19 cellular contexts compared by ENCODE assay signal in the genomic region with DNA sequence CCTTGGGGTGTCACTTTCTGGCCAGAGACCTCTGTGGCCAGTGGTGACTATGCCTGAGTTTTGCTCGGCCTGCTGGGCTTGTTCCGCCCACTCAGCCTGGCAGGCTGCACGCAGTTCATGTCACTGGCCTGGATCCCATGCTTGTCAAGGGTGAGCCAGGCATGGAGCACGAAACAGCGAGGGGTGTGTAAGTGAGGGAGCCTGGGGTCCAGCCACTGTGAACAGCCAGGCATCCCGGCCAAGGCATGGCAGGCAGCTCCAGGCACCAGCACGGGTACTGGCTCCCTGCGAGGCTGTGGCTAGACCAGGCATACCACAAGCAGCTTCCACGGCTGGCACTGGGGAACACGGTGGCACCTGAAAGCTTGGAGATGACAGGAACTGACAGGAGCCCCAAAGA.
DNase-seq lines count a peak whose midpoint lies in the region; ATAC-seq and TF ChIP-seq lines count a peak whose summit lies in the region.
"Had no signal": no experiment of that assay in that cellular context is flagged by ENCODE, and none has a peak within 500 bp of the region (broad histone marks: within the 10 kb centered on the region; RNA-seq: fewer than 3 reads in every experiment).

No MANE protein-coding gene starts in this region.

- H3K9me2 ChIP-seq in Karpas-422 (replicated peaks; ENCODE audit: insufficient read depth, low read length), result no peaks in the 10 kb centered on the region

- WGBS in right cardiac atrium, result 67% methylated on average over 10 of the region's 10 CpGs
- WGBS in spleen, 5 donors, result 80 to 91% (median 88%) methylated on average over 4 to 10 of the region's 10 CpGs

- no peak overlapping the region for H3K4me2 ChIP-seq in Karpas-422 (ENCODE audit: low read depth, low read length, poor library complexity, severe bottlenecking)

- TF ChIP-seq CTCF in Peyer's patch (IDR thresholded peaks at IDR 0.05), result no peak
- TF ChIP-seq CTCF in spleen (IDR thresholded peaks at IDR 0.05 in 8 of 11, conservative IDR thresholded peaks at IDR 0.05 in 3 of 11), result no peak

- H3K9me3 ChIP-seq in Peyer's patch (no peaks in the 10 kb centered on the region), right cardiac atrium (ENCODE audit: control insufficient read depth, low read length) (no peaks in the 10 kb centered on the region), spleen (peaks cover 0 to 12% (median 0%) of the 10 kb centered on the region in 8 donors), Karpas-422 (ENCODE audit: low read length) (peaks cover 20% of the 10 kb centered on the region)

- H3K4me1 ChIP-seq in Peyer's patch (no peaks in the 10 kb centered on the region), right cardiac atrium (ENCODE audit: control insufficient read depth, insufficient read depth, low read length) (no peaks in the 10 kb centered on the region), spleen (no peaks in the 10 kb centered on the region), Karpas-422 (ENCODE audit: low read length) (no peaks in the 10 kb centered on the region)

- H3K27ac ChIP-seq in Peyer's patch, result no peak overlapping the region
- no peak overlapping the region for H3K27ac ChIP-seq in right cardiac atrium (ENCODE audit: low read length)
- no peak overlapping the region for H3K27ac ChIP-seq in spleen
- H3K27ac ChIP-seq in Karpas-422 (ENCODE audit: low read length), result no peak overlapping the region
- H3K27ac ChIP-seq: 22Rv1, GM23248 had no signal

- H3K79me2 ChIP-seq in Karpas-422 (ENCODE audit: low read length), result no peaks in the 10 kb centered on the region

- peak; percentile 60 for DNase-seq in activated effector memory CD4-positive, alpha-beta T cell treated with anti-CD3 and anti-CD28 coated beads, Interleukin-2, amount 50 U/mL, for 16 hours
- DNase-seq in activated effector memory CD4-positive, alpha-beta T cell treated with Interleukin-2 at 50 U/mL for 16 hours, result no peak
- DNase-seq in Peyer's patch (peak in 2 of 3 donors; percentile 33), right cardiac atrium (peak in 2 of 3 donors; percentile 33 to 50), spleen (peak; percentile 58), Karpas-422 (no peak)
- DNase-seq: DND-41, GDM1, GM23248, MM.1S, NCI-H1092 treated with DMSO at 0.1 percent for 48 hours, NCI-H226, NCI-H524 treated with DMSO at 0.1 percent for 48 hours, SIG-M5 had no signal

- H3K36me3 ChIP-seq in Peyer's patch, result no peaks in the 10 kb centered on the region
- no peaks in the 10 kb centered on the region for H3K36me3 ChIP-seq in spleen
- no peaks in the 10 kb centered on the region for H3K36me3 ChIP-seq in Karpas-422 (ENCODE audit: insufficient read depth, low read length)

- H3K4me3 ChIP-seq in Peyer's patch (no peak overlapping the region), right cardiac atrium (ENCODE audit: low read length) (no peak overlapping the region), spleen (no peak overlapping the region), Karpas-422 (ENCODE audit: low read length) (no peak overlapping the region)
- H3K4me3 ChIP-seq: GM12878, GM23248 had no signal

- no peak overlapping the region for H3K9ac ChIP-seq in Karpas-422 (ENCODE audit: low read length)
- H3K9ac ChIP-seq: GM23248 had no signal

- no peaks in the 10 kb centered on the region for H3K27me3 ChIP-seq in Peyer's patch
- no peaks in the 10 kb centered on the region for H3K27me3 ChIP-seq in right cardiac atrium (ENCODE audit: control insufficient read depth, insufficient read depth)
- no peaks in the 10 kb centered on the region for H3K27me3 ChIP-seq in spleen (replicated peaks in 1 of 7)
- no peaks in the 10 kb centered on the region for H3K27me3 ChIP-seq in Karpas-422 (ENCODE audit: low read length)

- TF ChIP-seq POLR2A in Peyer's patch (IDR thresholded peaks at IDR 0.05) (no peak), spleen (IDR thresholded peaks at IDR 0.05) (no peak)

- H4K20me1 ChIP-seq in Karpas-422 (ENCODE audit: insufficient read depth, low read depth, low read length), result no peaks in the 10 kb centered on the region

- ATAC-seq in right cardiac atrium (peak; percentile 51), GM21576 (IDR thresholded peaks at IDR 0.05; ENCODE audit: unreplicated experiment) (no peak), HG02763 (IDR thresholded peaks at IDR 0.05; ENCODE audit: unreplicated experiment) (no peak)
- ATAC-seq: HCT116 had no signal

- intact Hi-C loops in right cardiac atrium (cut with DNase I), result loop anchor here in 2 of 4 donors (10.0 kb wide), 1 partner anchor 190 kb away; no protein-coding TSS in a partner anchor
- intact Hi-C loops in spleen (cut with DNase I; ENCODE audit: low total_unique reads), result no loop called here

- no peak overlapping the region for H2AFZ ChIP-seq in Karpas-422 (ENCODE audit: low read length)
- H2AFZ ChIP-seq: GM23248 had no signal

Comparison
In these comparisons a context has a peak if more than half of its experiments do, and no peak if none do; other contexts are left out.
1. DNase-seq: peak in activated effector memory CD4-positive, alpha-beta T cell treated with anti-CD3 and anti-CD28 coated beads, Interleukin-2, amount 50 U/mL, for 16 hours (single experiment), Peyer's patch (2 of 3), right cardiac atrium (2 of 3) and spleen (single experiment); none in activated effector memory CD4-positive, alpha-beta T cell treated with Interleukin-2 at 50 U/mL for 16 hours (single experiment) and Karpas-422 (single experiment).
2. ATAC-seq: peak in right cardiac atrium (2 of 2); none in GM21576 (single experiment) and HG02763 (single experiment).